ENCODE assay signal across 9 cellular contexts in the genomic region with DNA sequence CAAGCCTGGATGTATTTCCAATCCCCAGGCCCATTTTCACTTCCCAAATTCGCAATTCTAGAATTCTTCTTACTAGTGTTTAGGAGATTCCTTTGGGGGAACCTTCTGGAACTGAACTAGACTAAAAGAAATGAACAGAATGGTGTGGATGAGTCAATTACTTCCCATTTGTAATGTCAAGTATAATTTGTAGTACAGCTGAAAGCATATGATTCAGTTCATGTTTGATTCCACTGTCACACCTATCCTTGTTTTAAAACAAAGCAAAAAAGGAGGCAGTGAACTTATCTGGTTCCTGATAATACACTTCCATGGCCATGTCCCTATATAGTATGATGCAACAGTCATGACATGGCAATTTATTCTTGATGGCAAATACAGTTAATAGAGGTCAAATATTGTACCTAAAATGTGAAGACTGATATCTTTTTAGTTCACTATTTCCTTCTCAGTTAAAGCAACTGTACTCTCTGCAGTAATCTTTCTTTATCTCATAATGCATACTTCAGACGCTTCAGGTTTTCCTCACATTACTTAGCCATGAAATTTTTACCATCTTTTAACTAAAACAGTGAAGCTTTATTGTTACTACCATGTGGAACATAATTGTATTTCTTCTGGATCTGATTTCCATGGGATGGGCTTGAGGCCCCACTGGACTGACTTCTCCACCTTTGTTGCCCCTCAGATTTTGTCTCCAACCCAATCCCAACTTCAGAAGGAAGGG. TPM values are rescaled to one million over a fixed set of nuclear protein-coding genes. Genes with fewer than 3 reads are reported as not detected.
DNase-seq lines count a peak whose midpoint lies in the region; ATAC-seq, FAIRE-seq and TF ChIP-seq lines count a peak whose summit lies in the region.
"Had no signal": no experiment of that assay in that cellular context is flagged by ENCODE, and none has a peak within 500 bp of the region (broad histone marks: within the 10 kb centered on the region; RNA-seq: fewer than 3 reads in every experiment).

No MANE protein-coding gene starts in this region.

- no peak for TF ChIP-seq POLR2A in vagina (IDR thresholded peaks at IDR 0.05)

- H3K9ac ChIP-seq in astrocyte (ENCODE audit: low read length) (peak overlapping the region; percentile 81), mesendoderm (ENCODE audit: low read length) (peak overlapping the region; percentile 100)

- H3K27ac ChIP-seq in astrocyte (ENCODE audit: low read depth, low read length), result no peak overlapping the region
- no peak overlapping the region for H3K27ac ChIP-seq in mesendoderm (ENCODE audit: low read depth, low read length)
- peak overlapping the region; percentile 78 for H3K27ac ChIP-seq in vagina

- no peak overlapping the region for H2AFZ ChIP-seq in astrocyte (ENCODE audit: low read depth, low read length)

- H3K9me3 ChIP-seq in astrocyte (ENCODE audit: insufficient read depth, low read depth, low read length), result no peaks in the 10 kb centered on the region
- H3K9me3 ChIP-seq in vagina, result no peaks in the 10 kb centered on the region

- no peak overlapping the region for H3K23ac ChIP-seq in mesendoderm (ENCODE audit: low read length)

- peak overlapping the region; percentile 64 for H2BK5ac ChIP-seq in mesendoderm (ENCODE audit: low read length)

- H3K27me3 Mint-ChIP-seq in stimulated activated naive CD8-positive, alpha-beta T cell treated with anti-CD3 and anti-CD28 coated beads, Interleukin-15, Interleukin-2, amounts not matched to agents 100 ng/mL and 50 ng/mL, for 24 hours, result no peaks in the 10 kb centered on the region
- no peaks in the 10 kb centered on the region for H3K27me3 Mint-ChIP-seq in astrocyte (ENCODE audit: low read depth, unreplicated experiment)

- H3K36me3 ChIP-seq in astrocyte (ENCODE audit: insufficient read depth, low read length) (peaks cover 34% of the 10 kb centered on the region), mesendoderm (ENCODE audit: control insufficient read depth, insufficient read depth, low read length) (peaks cover 5% of the 10 kb centered on the region), vagina (peaks cover 0 to 29% of the 10 kb centered on the region in 2 donors)

- WGBS in mesendoderm (ENCODE audit: extremely low coverage, insufficient coverage, low lambda C conversion rate), result no CpG with 5 or more reads among the region's 2 CpGs

- H3K4me3 Mint-ChIP-seq in stimulated activated naive CD8-positive, alpha-beta T cell treated with anti-CD3 and anti-CD28 coated beads, Interleukin-15, Interleukin-2, amounts not matched to agents 100 ng/mL and 50 ng/mL, for 24 hours, result peak overlapping the region; percentile 93
- H3K4me3 Mint-ChIP-seq in astrocyte (ENCODE audit: unreplicated experiment), result peak overlapping the region; percentile 92

- H3K56ac ChIP-seq in mesendoderm (ENCODE audit: low read length), result peak overlapping the region; percentile 81

- no peak overlapping the region for H2BK15ac ChIP-seq in mesendoderm (replicated peaks; ENCODE audit: low read depth)

- H3K4me2 ChIP-seq in astrocyte (ENCODE audit: low read length) (peak overlapping the region; percentile 90), mesendoderm (ENCODE audit: low read length) (peak overlapping the region; percentile 73)

- no peak for DNase-seq in stimulated activated naive CD8-positive, alpha-beta T cell treated with anti-CD3 and anti-CD28 coated beads, Interleukin-15, Interleukin-2, amounts not matched to agents 100 U/mL and 50 U/mL, for 24 hours
- DNase-seq in astrocyte (ENCODE audit: low read depth), result no peak
- no peak for DNase-seq in mesendoderm
- no peak for DNase-seq in vagina (ENCODE audit: extremely low spot score in 2 of 2)
- no peak for DNase-seq in GM13977 (ENCODE audit: low spot score)
- no peak for DNase-seq in OCI-M2 (lab: John Stamatoyannopoulos, UW; ENCODE audit: unreplicated experiment)
- DNase-seq: NCI-H748 treated with DMSO at 0.1 percent for 48 hours had no signal

- no peak overlapping the region for H2AK5ac ChIP-seq in mesendoderm (ENCODE audit: low read length)

- H3K79me2 ChIP-seq in astrocyte (ENCODE audit: insufficient read depth, low read length), result peaks cover 8% of the 10 kb centered on the region
- peaks cover 33% of the 10 kb centered on the region for H3K79me2 ChIP-seq in mesendoderm (ENCODE audit: control insufficient read depth, insufficient read depth, low read length)

- TF ChIP-seq CTCF in astrocyte (IDR thresholded peaks at IDR 0.05; ENCODE audit: insufficient read depth, low read depth, low read length) (no peak), vagina (IDR thresholded peaks at IDR 0.05) (no peak), GM13977 (IDR thresholded peaks at IDR 0.05; ENCODE audit: extremely low read depth, insufficient read depth, missing control alignments) (no peak)

- H4K5ac ChIP-seq in mesendoderm (ENCODE audit: low read length), result no peak overlapping the region

- FAIRE-seq in astrocyte (lab: Jason Lieb, UNC), result no peak

- peak overlapping the region; percentile 86 for H3K4ac ChIP-seq in mesendoderm (ENCODE audit: low read depth, low read length)

- H3K27ac Mint-ChIP-seq in stimulated activated naive CD8-positive, alpha-beta T cell treated with anti-CD3 and anti-CD28 coated beads, Interleukin-15, Interleukin-2, amounts not matched to agents 100 ng/mL and 50 ng/mL, for 24 hours, result no peak overlapping the region
- H3K27ac Mint-ChIP-seq in astrocyte (ENCODE audit: unreplicated experiment), result peak overlapping the region; percentile 87

- ATAC-seq in stimulated activated naive CD8-positive, alpha-beta T cell treated with anti-CD3 and anti-CD28 coated beads, Interleukin-15, Interleukin-2, amounts not matched to agents 100 U/mL and 50 U/mL, for 24 hours, result no peak
- no peak for ATAC-seq in GM18858 (IDR thresholded peaks at IDR 0.05; ENCODE audit: unreplicated experiment)

- no peaks in the 10 kb centered on the region for H3K9me3 Mint-ChIP-seq in stimulated activated naive CD8-positive, alpha-beta T cell treated with anti-CD3 and anti-CD28 coated beads, Interleukin-15, Interleukin-2, amounts not matched to agents 100 ng/mL and 50 ng/mL, for 24 hours
- no peaks in the 10 kb centered on the region for H3K9me3 Mint-ChIP-seq in astrocyte (ENCODE audit: unreplicated experiment)

- H3K4me3 ChIP-seq in astrocyte (ENCODE audit: insufficient read depth, low read depth, low read length) (no peak overlapping the region), mesendoderm (ENCODE audit: low read length) (peak overlapping the region; percentile 88), vagina (peak overlapping the region in 1 of 2 donors; percentile 90)

- H3K36me3 Mint-ChIP-seq in stimulated activated naive CD8-positive, alpha-beta T cell treated with anti-CD3 and anti-CD28 coated beads, Interleukin-15, Interleukin-2, amounts not matched to agents 100 ng/mL and 50 ng/mL, for 24 hours (ENCODE audit: low read depth), result peaks cover 22% of the 10 kb centered on the region
- peaks cover 19% of the 10 kb centered on the region for H3K36me3 Mint-ChIP-seq in astrocyte (ENCODE audit: low read depth, unreplicated experiment)

- no peaks in the 10 kb centered on the region for H3K27me3 ChIP-seq in astrocyte (ENCODE audit: insufficient read depth, low read length)
- H3K27me3 ChIP-seq in mesendoderm (ENCODE audit: insufficient read depth, low read length, poor library complexity), result no peaks in the 10 kb centered on the region
- H3K27me3 ChIP-seq in vagina, result no peaks in the 10 kb centered on the region

- peaks cover 27% of the 10 kb centered on the region for H3K4me1 Mint-ChIP-seq in stimulated activated naive CD8-positive, alpha-beta T cell treated with anti-CD3 and anti-CD28 coated beads, Interleukin-15, Interleukin-2, amounts not matched to agents 100 ng/mL and 50 ng/mL, for 24 hours (ENCODE audit: low read depth)
- H3K4me1 Mint-ChIP-seq in astrocyte (ENCODE audit: low read depth, unreplicated experiment), result peaks cover 40% of the 10 kb centered on the region

- intact Hi-C loops in vagina (cut with DNase I), result loop anchor here (10.0 kb wide), 1 partner anchor 78 kb away; no protein-coding TSS in a partner anchor

- H3K18ac ChIP-seq in mesendoderm (ENCODE audit: low read length), result no peak overlapping the region

- in situ Hi-C loops in GM13977 (cut with MboI; ENCODE audit: low pct_unique_long_range_greater_than_20kb, low sequenced_read_pairs, unreplicated experiment), result no loop called here

- no peaks in the 10 kb centered on the region for H4K20me1 ChIP-seq in astrocyte (ENCODE audit: insufficient read depth, low read length)

- H3K4me1 ChIP-seq in astrocyte (ENCODE audit: insufficient read depth, low read length), result peaks cover 10% of the 10 kb centered on the region
- peaks cover 2% of the 10 kb centered on the region for H3K4me1 ChIP-seq in mesendoderm (ENCODE audit: control insufficient read depth, low read depth, low read length)
- H3K4me1 ChIP-seq in vagina, result peaks cover 30% of the 10 kb centered on the region

- no peak overlapping the region for H2BK120ac ChIP-seq in mesendoderm (ENCODE audit: low read depth, low read length)

- H4K8ac ChIP-seq in mesendoderm (ENCODE audit: low read depth, low read length), result no peak overlapping the region

- peaks cover 16% of the 10 kb centered on the region for H3K79me1 ChIP-seq in mesendoderm (ENCODE audit: low read length)

RNA-seq across cellular contexts. Expression of a gene that starts 1.9 kb away (rescaled TPM):
- total RNA-seq in astrocyte (160 and 181 TPM in 2 replicates), vagina (47.4 TPM)
- polyA plus RNA-seq in mesendoderm (2013, experiment 1 of 2), result 396 TPM
- polyA plus RNA-seq in mesendoderm (2013, experiment 2 of 2), result 398 TPM

RNA-seq across cellular contexts. Expression of a gene that starts 13.1 kb away (rescaled TPM):
- total RNA-seq in astrocyte (29.8 and 32.2 TPM in 2 replicates), vagina (18.7 TPM)
- polyA plus RNA-seq in mesendoderm (2013, experiment 1 of 2), result 14.3 TPM
- polyA plus RNA-seq in mesendoderm (2013, experiment 2 of 2), result 14.6 TPM
